8 cellular contexts compared by ENCODE assay signal in the genomic region with DNA sequence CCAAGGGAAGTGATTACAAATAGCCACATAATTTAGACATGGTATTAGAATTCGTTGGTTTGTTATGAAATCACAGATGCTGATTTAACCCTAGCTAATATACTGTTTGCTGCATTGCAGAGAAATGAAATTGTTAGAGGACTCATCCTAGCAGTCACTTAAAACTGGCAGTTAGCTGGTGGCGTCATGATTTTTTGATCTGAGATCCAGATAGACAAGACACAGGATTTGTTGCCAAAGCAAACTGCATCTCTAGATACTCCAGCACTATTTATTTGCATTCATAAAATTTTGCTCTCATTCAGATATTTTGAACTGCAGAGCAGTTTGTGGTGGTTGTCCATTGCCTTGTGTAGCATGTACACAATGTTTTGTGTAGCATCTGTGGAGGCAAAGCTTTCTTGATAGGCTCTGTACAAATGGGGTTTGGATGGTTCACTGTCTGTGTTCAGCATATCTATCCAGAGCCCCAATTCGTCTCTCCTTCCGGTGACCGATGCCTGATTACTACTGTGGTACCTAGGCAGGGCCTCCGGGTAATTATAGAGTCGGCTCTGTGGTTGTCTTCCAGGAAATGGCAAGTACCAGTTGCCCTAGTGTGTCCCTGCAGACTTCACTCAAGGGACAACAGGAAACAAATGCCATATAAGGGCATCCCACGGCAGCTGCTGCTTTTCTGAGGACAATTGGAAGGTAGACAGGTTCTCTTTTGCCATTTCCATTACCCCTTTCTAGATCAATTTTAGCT. TPM values are rescaled to one million over a fixed set of nuclear protein-coding genes. Genes with fewer than 3 reads are reported as not detected.
DNase-seq lines count a peak whose midpoint lies in the region; ATAC-seq and TF ChIP-seq lines count a peak whose summit lies in the region.

No MANE protein-coding gene starts in this region.

- peak; percentile 96 for ATAC-seq in HG02938 (IDR thresholded peaks at IDR 0.05; ENCODE audit: unreplicated experiment)

- no CpG with 5 or more reads among the region's 8 CpGs for WGBS in mesendoderm (ENCODE audit: extremely low coverage, insufficient coverage, low lambda C conversion rate)

- no peak overlapping the region for H3K9ac ChIP-seq in mesendoderm (ENCODE audit: low read length)

- H3K9me3 ChIP-seq in tibial artery, result no peaks in the 10 kb centered on the region

- H3K56ac ChIP-seq in mesendoderm (ENCODE audit: low read length), result peak overlapping the region; percentile 37

- no peak overlapping the region for H2BK5ac ChIP-seq in mesendoderm (ENCODE audit: low read length)

- in situ Hi-C loops in GM13977 (cut with MboI; ENCODE audit: low pct_unique_long_range_greater_than_20kb, low sequenced_read_pairs, unreplicated experiment), result no loop called here

- H2BK15ac ChIP-seq in mesendoderm (replicated peaks; ENCODE audit: low read depth), result no peak overlapping the region

- no peak overlapping the region for H3K4ac ChIP-seq in mesendoderm (ENCODE audit: low read depth, low read length)

- H3K4me3 ChIP-seq in mesendoderm (ENCODE audit: low read length), result no peak overlapping the region
- no peak overlapping the region for H3K4me3 ChIP-seq in tibial artery

- H2BK120ac ChIP-seq in mesendoderm (ENCODE audit: low read depth, low read length), result no peak overlapping the region

- H2AK5ac ChIP-seq in mesendoderm (ENCODE audit: low read length), result no peak overlapping the region

- DNase-seq in SIG-M5 treated with dmso at 0.1 percent for 504 hours (lab: John Stamatoyannopoulos, UW; ENCODE audit: unreplicated experiment) (peak; percentile 2), SIG-M5 (lab: John Stamatoyannopoulos, UW) (no peak), NCI-H2029 treated with DMSO at 0.1 percent for 48 hours (lab: John Stamatoyannopoulos, UW) (peak; percentile 75), mesendoderm (peak; percentile 78), tibial artery (no peak), GM13977 (ENCODE audit: low spot score) (no peak)
- peak; percentile 46 for DNase-seq in activated CD4-positive, alpha-beta T cell treated with anti-CD3 and anti-CD28 coated beads for 48 hours

- H3K79me1 ChIP-seq in mesendoderm (ENCODE audit: low read length), result no peaks in the 10 kb centered on the region

- H3K4me1 ChIP-seq in mesendoderm (ENCODE audit: control insufficient read depth, low read depth, low read length), result peaks cover 2% of the 10 kb centered on the region
- H3K4me1 ChIP-seq in tibial artery, result peaks cover 0 to 30% (median 8%) of the 10 kb centered on the region in 4 donors

- intact Hi-C loops in tibial artery (cut with DNase I; ENCODE audit: low total_unique reads), result no loop called here

- TF ChIP-seq CTCF in tibial artery (IDR thresholded peaks at IDR 0.05), result no peak
- no peak for TF ChIP-seq CTCF in GM13977 (IDR thresholded peaks at IDR 0.05; ENCODE audit: extremely low read depth, insufficient read depth, missing control alignments)

- H3K27ac ChIP-seq in mesendoderm (ENCODE audit: low read depth, low read length) (no peak overlapping the region), tibial artery (no peak overlapping the region)

- H3K18ac ChIP-seq in mesendoderm (ENCODE audit: low read length), result no peak overlapping the region

- no peak overlapping the region for H3K23ac ChIP-seq in mesendoderm (ENCODE audit: low read length)

- H4K5ac ChIP-seq in mesendoderm (ENCODE audit: low read length), result no peak overlapping the region

- H3K4me2 ChIP-seq in mesendoderm (ENCODE audit: low read length), result no peak overlapping the region

- no peaks in the 10 kb centered on the region for H3K79me2 ChIP-seq in mesendoderm (ENCODE audit: control insufficient read depth, insufficient read depth, low read length)

- H3K36me3 ChIP-seq in mesendoderm (ENCODE audit: control insufficient read depth, insufficient read depth, low read length), result no peaks in the 10 kb centered on the region
- H3K36me3 ChIP-seq in tibial artery, result no peaks in the 10 kb centered on the region

- no peak overlapping the region for H4K8ac ChIP-seq in mesendoderm (ENCODE audit: low read depth, low read length)

- H3K27me3 ChIP-seq in mesendoderm (ENCODE audit: insufficient read depth, low read length, poor library complexity) (no peaks in the 10 kb centered on the region), tibial artery (no peaks in the 10 kb centered on the region)

RNA-seq across cellular contexts. Expression of gene SPARCL1, which starts 30.1 kb away (rescaled TPM):
- polyA plus RNA-seq in mesendoderm (2013, experiment 1 of 2), result 0.29 TPM
- polyA plus RNA-seq in mesendoderm (2013, experiment 2 of 2), result 0.25 TPM

RNA-seq across cellular contexts. Expression of gene DSPP, which starts 49.1 kb away (rescaled TPM):
- polyA plus RNA-seq in mesendoderm (2013, experiment 1 of 2), result not detected
- polyA plus RNA-seq in mesendoderm (2013, experiment 2 of 2), result not detected

Comparison
In these comparisons a context has a peak if more than half of its experiments do, and no peak if none do; other contexts are left out.
1. DNase-seq: peak in SIG-M5 treated with dmso at 0.1 percent for 504 hours (single experiment), NCI-H2029 treated with DMSO at 0.1 percent for 48 hours (single experiment), activated CD4-positive, alpha-beta T cell treated with anti-CD3 and anti-CD28 coated beads for 48 hours (single experiment) and mesendoderm (single experiment); none in SIG-M5 (single experiment), tibial artery (0 of 2) and GM13977 (single experiment).